In genomic region chr15:77282333-77282732, GRCh38 we compare ENCODE assay signal across 12 cellular contexts.
DNase-seq lines count a peak whose midpoint lies in the region; ATAC-seq, FAIRE-seq and TF ChIP-seq lines count a peak whose summit lies in the region.
"Had no signal": no experiment of that assay in that cellular context is flagged by ENCODE, and none has a peak within 500 bp of the region (broad histone marks: within the 10 kb centered on the region; RNA-seq: fewer than 3 reads in every experiment).

No MANE protein-coding gene starts in this region.

- H3K79me2 ChIP-seq in HepG2 (ENCODE audit: insufficient read depth, low read length) = no peaks in the 10 kb centered on the region

- TF ChIP-seq POLR2A in HepG2 (IDR thresholded peaks at IDR 0.05; ENCODE audit: insufficient read depth in 1 of 2, low read depth in 2 of 2, low read length in 2 of 2) = no peak
- TF ChIP-seq POLR2A in right lobe of liver (IDR thresholded peaks at IDR 0.05) = no peak

- CTCF ChIA-PET in HepG2 (lab: Yijun Ruan, JAX; ENCODE audit: low intra/inter-chr PET ratio, low total read pairs) = no interaction called here

- WGBS in HepG2 (ENCODE audit: low lambda C conversion rate) = 54% methylated on average over 2 of the region's 2 CpGs
- WGBS in right lobe of liver (ENCODE audit: insufficient coverage, low coverage, low lambda C conversion rate, missing lambda C conversion rate) = 73% methylated on average over 2 of the region's 2 CpGs

- BruUV-seq in HepG2 (replicated peaks; lab: Mats Ljungman, UMichigan) = no TSS peak

- peaks cover 13% of the 10 kb centered on the region for H3K4me1 ChIP-seq in HepG2 (ENCODE audit: insufficient read depth, low read length)
- no peaks in the 10 kb centered on the region for H3K4me1 ChIP-seq in right lobe of liver
- H3K4me1 ChIP-seq: esophagus squamous epithelium had no signal

- H3K27ac ChIP-seq in HepG2 (ENCODE audit: extremely low read length, insufficient read depth, low read length) = peak overlapping the region; percentile 40
- H3K27ac ChIP-seq in right lobe of liver = no peak overlapping the region
- no peak overlapping the region for H3K27ac ChIP-seq in dorsolateral prefrontal cortex
- H3K27ac ChIP-seq: esophagus squamous epithelium had no signal

- FAIRE-seq in HepG2 (lab: Jason Lieb, UNC) = no peak
- FAIRE-seq in endometrium (lab: Jason Lieb, UNC) = peak; percentile 96
- FAIRE-seq: A204.1 had no signal

- H2AFZ ChIP-seq in HepG2 (ENCODE audit: low read length) = no peak overlapping the region

- TF ChIP-seq CTCF in HepG2 (CRISPR knock-in tag; IDR thresholded peaks at IDR 0.05) (no peak), right lobe of liver (IDR thresholded peaks at IDR 0.05) (no peak), dorsolateral prefrontal cortex (IDR thresholded peaks at IDR 0.05 in 54 of 56, conservative IDR thresholded peaks at IDR 0.05 in 2 of 56; ENCODE audit: low read depth in 1 of 56, partially characterized antibody in 56 of 56) (no peak)

- H3K9ac ChIP-seq in HepG2 (ENCODE audit: insufficient read depth, low read depth, low read length) = no peak overlapping the region

- H4K20me1 ChIP-seq in HepG2 (ENCODE audit: insufficient read depth, low read length) = no peaks in the 10 kb centered on the region

- DNase-seq in HepG2 (ENCODE audit: low spot score) (peak; percentile 83), right lobe of liver (no peak), lung microvascular endothelial cell (ENCODE audit: low read depth in 2 of 2) (peak; percentile 27 to 53), NCI-H446 treated with DMSO at 0.1 percent for 48 hours (lab: John Stamatoyannopoulos, UW) (no peak), dorsolateral prefrontal cortex (no peak)
- no peak for DNase-seq in activated effector memory CD4-positive, alpha-beta T cell treated with Interleukin-2 at 50 U/mL for 16 hours
- DNase-seq: esophagus squamous epithelium; stimulated activated CD4-positive, alpha-beta T cell treated with anti-CD3 and anti-CD28 coated beads, Interleukin-1b, Interleukin-23, amount 100 ng/mL, for 48 hours had no signal

- intact Hi-C loops in HepG2 (cut with micrococcal nuclease; ENCODE audit: unreplicated experiment) = no loop called here
- intact Hi-C loops in right lobe of liver (cut with DNase I) = no loop called here
- intact Hi-C loops in dorsolateral prefrontal cortex (cut with DNase I) = no loop called here

- TF ChIP-seq EP300 in HepG2 (IDR thresholded peaks at IDR 0.05; ENCODE audit: low read depth in 2 of 2, low read length in 2 of 2) (peak in 1 of 2 experiments; percentile 36; a peak in 1 of 4 replicates), HepG2 (CRISPR knock-in tag; IDR thresholded peaks at IDR 0.05; ENCODE audit: borderline replicate concordance) (no peak)

- H3K36me3 ChIP-seq in HepG2 (replicated peaks in 1 of 2; ENCODE audit: control insufficient read depth in 1 of 2, insufficient read depth in 2 of 2, low read length in 2 of 2) (peaks cover 2 to 5% of the 10 kb centered on the region in 2 experiments; a peak in 2 of 5 replicates), right lobe of liver (no peaks in the 10 kb centered on the region)
- H3K36me3 ChIP-seq: esophagus squamous epithelium, thoracic aorta had no signal

- no peak for TF ChIP-seq RAD21 in HepG2 (CRISPR knock-in tag; IDR thresholded peaks at IDR 0.05)

- no peaks in the 10 kb centered on the region for H3K9me3 ChIP-seq in HepG2 (ENCODE audit: low read length)
- H3K9me3 ChIP-seq in right lobe of liver = no peaks in the 10 kb centered on the region
- H3K9me3 ChIP-seq: esophagus squamous epithelium, thoracic aorta had no signal

- H3K27me3 ChIP-seq in HepG2 (ENCODE audit: control insufficient read depth in 1 of 2, insufficient read depth in 2 of 2, low read length in 2 of 2) (no peaks in the 10 kb centered on the region), right lobe of liver (no peaks in the 10 kb centered on the region), dorsolateral prefrontal cortex (no peaks in the 10 kb centered on the region)
- H3K27me3 ChIP-seq: esophagus squamous epithelium had no signal

- H3K4me2 ChIP-seq in HepG2 (ENCODE audit: low read depth, low read length) = no peak overlapping the region

- no peak overlapping the region for H3K4me3 ChIP-seq in HepG2 (replicated peaks in 1 of 3; ENCODE audit: insufficient read depth in 1 of 3, low read depth in 2 of 3, low read length in 3 of 3)
- H3K4me3 ChIP-seq in right lobe of liver = no peak overlapping the region
- H3K4me3 ChIP-seq in dorsolateral prefrontal cortex = no peak overlapping the region
- H3K4me3 ChIP-seq: esophagus squamous epithelium, thoracic aorta had no signal

- ATAC-seq in HepG2 (peak; percentile 60; the same call in 1 of the 3 replicates), right lobe of liver (no peak), HG03135 (IDR thresholded peaks at IDR 0.05; ENCODE audit: unreplicated experiment) (no peak)

- in situ Hi-C loops in HepG2 (cut with HindIII; ENCODE audit: extremely low pct_ligation_motif_present, low pct_unique_long_range_greater_than_20kb) = no loop called here

- POLR2A ChIA-PET in HepG2 (lab: Yijun Ruan, JAX) = no interaction called here

TF ChIP-seq in HepG2, 621 proteins besides CTCF, POLR2A, EP300 and RAD21 (continues in another document):
- 0 out of 2 replicates have a peak, but pooled peaks have one; percentile 40 for TF ChIP-seq ARNTL (CRISPR knock-in tag; IDR thresholded peaks at IDR 0.05)
- TF ChIP-seq TEAD3 (CRISPR knock-in tag; optimal IDR thresholded peaks at IDR 0.05; ENCODE audit: borderline replicate concordance) = peak; percentile 41
- 0 out of 2 replicates have a peak, but pooled peaks have one; percentile 23 for TF ChIP-seq FOSL2 (CRISPR knock-in tag; IDR thresholded peaks at IDR 0.05)
- peak; percentile 16; the same call in 1 of the 2 replicates for TF ChIP-seq ARID3A (IDR thresholded peaks at IDR 0.05; ENCODE audit: low read depth, low read length)
- no peak for TF ChIP-seq KLF12 (CRISPR knock-in tag; IDR thresholded peaks at IDR 0.05; ENCODE audit: borderline replicate concordance)
- no peak for TF ChIP-seq ZNF496 (CRISPR knock-in tag; IDR thresholded peaks at IDR 0.05; ENCODE audit: insufficient replicate concordance)
- no peak for TF ChIP-seq TOPORS (CRISPR knock-in tag; IDR thresholded peaks at IDR 0.05)
- TF ChIP-seq GATAD2A (CRISPR knock-in tag; IDR thresholded peaks at IDR 0.05) = 0 out of 2 replicates have a peak, but pooled peaks have one; percentile 9
- TF ChIP-seq FOXA3 (CRISPR knock-in tag; IDR thresholded peaks at IDR 0.05) = peak; percentile 55; the same call in 1 of the 2 replicates
- TF ChIP-seq FOXA1 (IDR thresholded peaks at IDR 0.05) = no peak
- TF ChIP-seq FOXA1 (CRISPR knock-in tag; IDR thresholded peaks at IDR 0.05) = peak; percentile 67
- no peak for TF ChIP-seq SOX13 (IDR thresholded peaks at IDR 0.05)
- peak in 1 of 2 experiments; percentile 56; a peak in 2 of 4 replicates for TF ChIP-seq SOX13 (CRISPR knock-in tag; conservative IDR thresholded peaks at IDR 0.05 in 1 of 2, IDR thresholded peaks at IDR 0.05 in 1 of 2)
- peak; percentile 63; the same call in 1 of the 2 replicates for TF ChIP-seq ARID5B (CRISPR knock-in tag; IDR thresholded peaks at IDR 0.05)
- TF ChIP-seq ZMAT3 (CRISPR knock-in tag; conservative IDR thresholded peaks at IDR 0.05) = no peak
- TF ChIP-seq MAFK (conservative IDR thresholded peaks at IDR 0.05 in 1 of 2, IDR thresholded peaks at IDR 0.05 in 1 of 2; ENCODE audit: low read length in 2 of 2) = peak; percentile 53 to 57
- TF ChIP-seq NCOR1 (IDR thresholded peaks at IDR 0.05; ENCODE audit: borderline replicate concordance, low read length) = no peak
- no peak for TF ChIP-seq ZNF713 (CRISPR knock-in tag; IDR thresholded peaks at IDR 0.05)
- peak; percentile 25; the same call in 1 of the 2 replicates for TF ChIP-seq TCF7 (IDR thresholded peaks at IDR 0.05; ENCODE audit: low read depth)
- TF ChIP-seq SOX6 (IDR thresholded peaks at IDR 0.05) = no peak
- no peak for TF ChIP-seq SOX6 (CRISPR knock-in tag; IDR thresholded peaks at IDR 0.05)

Comparison
In these comparisons a context has a peak if more than half of its experiments do, and no peak if none do; other contexts are left out.
1. DNase-seq: peak in HepG2 (single experiment) and lung microvascular endothelial cell (2 of 2); none in right lobe of liver (0 of 3), NCI-H446 treated with DMSO at 0.1 percent for 48 hours (single experiment), dorsolateral prefrontal cortex (0 of 10) and activated effector memory CD4-positive, alpha-beta T cell treated with Interleukin-2 at 50 U/mL for 16 hours (single experiment).